7 cellular contexts compared by ENCODE assay signal in the genomic region with DNA sequence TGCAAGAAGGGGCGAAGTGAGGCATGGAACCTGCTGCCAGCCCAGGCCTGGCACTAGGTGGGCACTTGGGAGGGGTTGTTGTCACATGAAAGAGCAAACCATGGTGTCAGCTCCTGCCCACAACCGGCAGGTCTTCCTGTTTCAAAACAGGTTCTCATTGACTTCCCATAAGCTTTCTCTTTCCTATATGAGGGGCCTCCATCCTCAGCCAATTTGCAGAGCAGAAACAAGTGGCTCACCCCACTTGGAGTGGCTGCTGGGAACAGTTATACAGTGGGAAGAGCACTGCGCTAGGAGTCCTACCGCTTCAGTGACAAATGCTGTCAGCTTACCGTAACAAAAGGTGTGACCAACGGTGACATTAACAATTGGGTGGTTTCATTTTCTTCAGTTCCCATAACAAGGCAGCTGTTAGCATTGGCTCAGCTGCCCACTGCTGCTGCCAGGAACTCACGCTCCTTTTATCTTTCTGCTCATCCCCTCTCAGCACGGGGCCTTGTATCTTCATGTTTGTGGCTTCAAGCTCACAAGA. TPM values are rescaled to one million over a fixed set of nuclear protein-coding genes. Genes with fewer than 3 reads are reported as not detected.
A peak's percentile ranks its signal among the peaks of the same experiment; 100 is the strongest.
DNase-seq lines count a peak whose midpoint lies in the region; ATAC-seq and TF ChIP-seq lines count a peak whose summit lies in the region.
"Had no signal": no experiment of that assay in that cellular context is flagged by ENCODE, and none has a peak within 500 bp of the region (broad histone marks: within the 10 kb centered on the region; RNA-seq: fewer than 3 reads in every experiment).

No MANE protein-coding gene starts in this region.

- peak overlapping the region; percentile 9; the same call in 1 of the 2 replicates for H3K4me2 ChIP-seq in KMS-11

- POLR2A ChIA-PET in naive thymus-derived CD8-positive, alpha-beta T cell (lab: Charles Lee) = interaction anchor here (0.7 to 31.6 kb wide), 8 partner anchors 18 to 263 kb away, joined by 3 to 1090 read pairs (median 7); partner anchors contain the start of genes IL2RB, RAC2 and SSTR3

- TF ChIP-seq CTCF in KMS-11 (conservative IDR thresholded peaks at IDR 0.05; ENCODE audit: low read depth, low read length) = no peak

- H3K36me3 Mint-ChIP-seq in activated CD4-positive, alpha-beta T cell treated with anti-CD3 and anti-CD28 coated beads, Interleukin-2, amount 10 ng/mL, durations not matched to agents 24 days and 14 days (ENCODE audit: low read depth) = peaks cover 80% of the 10 kb centered on the region
- H3K36me3 Mint-ChIP-seq in naive thymus-derived CD8-positive, alpha-beta T cell = peaks cover 0 to 33% (median 29%) of the 10 kb centered on the region in 3 donors

- H3K27ac ChIP-seq in KMS-11 = peak overlapping the region; percentile 87; the same call in 1 of the 2 replicates
- H3K27ac ChIP-seq: cardiac muscle cell had no signal

- no peaks in the 10 kb centered on the region for H3K79me2 ChIP-seq in KMS-11 (ENCODE audit: insufficient read depth, low read depth)

- peak overlapping the region; percentile 96 for H3K27ac Mint-ChIP-seq in activated CD4-positive, alpha-beta T cell treated with anti-CD3 and anti-CD28 coated beads, Interleukin-2, amount 10 ng/mL, durations not matched to agents 24 days and 14 days
- peak overlapping the region; percentile 86 to 99 (median 97) for H3K27ac Mint-ChIP-seq in naive thymus-derived CD8-positive, alpha-beta T cell

- H3K9me3 Mint-ChIP-seq in activated CD4-positive, alpha-beta T cell treated with anti-CD3 and anti-CD28 coated beads, Interleukin-2, amount 10 ng/mL, durations not matched to agents 24 days and 14 days = peaks cover 6% of the 10 kb centered on the region
- peaks cover 0 to 4% (median 0%) of the 10 kb centered on the region in 9 donors for H3K9me3 Mint-ChIP-seq in naive thymus-derived CD8-positive, alpha-beta T cell

- H3K4me1 ChIP-seq in KMS-11 (ENCODE audit: low read depth, poor library complexity, severe bottlenecking) = peaks cover 89% of the 10 kb centered on the region

- peak overlapping the region; percentile 83 for H3K4me3 Mint-ChIP-seq in activated CD4-positive, alpha-beta T cell treated with anti-CD3 and anti-CD28 coated beads, Interleukin-2, amount 10 ng/mL, durations not matched to agents 24 days and 14 days
- H3K4me3 Mint-ChIP-seq in naive thymus-derived CD8-positive, alpha-beta T cell = peak overlapping the region; percentile 65 to 91 (median 79)

- H3K9ac ChIP-seq in KMS-11 = no peak overlapping the region

- H3K27me3 ChIP-seq in KMS-11 (ENCODE audit: insufficient read depth, low read depth) = no peaks in the 10 kb centered on the region
- H3K27me3 ChIP-seq: cardiac muscle cell had no signal

- H3K4me3 ChIP-seq in KMS-11 (IDR thresholded peaks at IDR 0.05; ENCODE audit: insufficient read depth, low read depth, low read length) = no peak overlapping the region
- H3K4me3 ChIP-seq: cardiac muscle cell had no signal

- peak; percentile 22 to 26 for ATAC-seq in naive thymus-derived CD8-positive, alpha-beta T cell
- ATAC-seq in HG03565 (IDR thresholded peaks at IDR 0.05; ENCODE audit: unreplicated experiment) (no peak), GM19452 (IDR thresholded peaks at IDR 0.05; ENCODE audit: unreplicated experiment) (no peak), GM18511 (IDR thresholded peaks at IDR 0.05; ENCODE audit: unreplicated experiment) (no peak)

- intact Hi-C loops in activated CD4-positive, alpha-beta T cell treated with anti-CD3 and anti-CD28 coated beads, Interleukin-2, amount 10 ng/mL, durations not matched to agents 24 days and 14 days (cut with micrococcal nuclease) = loop anchor here (1.0 to 5.0 kb wide), 2 partner anchors 8 to 835 kb away; partner anchors contain the start of gene MYH9

- DNase-seq in activated CD4-positive, alpha-beta T cell treated with anti-CD3 and anti-CD28 coated beads, Interleukin-2, amount 10 ng/mL, durations not matched to agents 24 days and 14 days = peak; percentile 88
- DNase-seq in naive thymus-derived CD8-positive, alpha-beta T cell = peak in 8 of 10 donors; percentile 45 to 84 (median 69)

- peaks cover 5% of the 10 kb centered on the region; the same call in 1 of the 2 replicates for H3K36me3 ChIP-seq in KMS-11 (ENCODE audit: insufficient read depth)
- H3K36me3 ChIP-seq: cardiac muscle cell had no signal

- H4K20me1 ChIP-seq in KMS-11 (ENCODE audit: insufficient read depth) = no peaks in the 10 kb centered on the region

- peaks cover 85% of the 10 kb centered on the region for H3K4me1 Mint-ChIP-seq in activated CD4-positive, alpha-beta T cell treated with anti-CD3 and anti-CD28 coated beads, Interleukin-2, amount 10 ng/mL, durations not matched to agents 24 days and 14 days
- H3K4me1 Mint-ChIP-seq in naive thymus-derived CD8-positive, alpha-beta T cell = peaks cover 58 to 91% (median 91%) of the 10 kb centered on the region in 4 donors

- H2AFZ ChIP-seq in KMS-11 (ENCODE audit: low read depth) = no peak overlapping the region

- H3K27me3 Mint-ChIP-seq in activated CD4-positive, alpha-beta T cell treated with anti-CD3 and anti-CD28 coated beads, Interleukin-2, amount 10 ng/mL, durations not matched to agents 24 days and 14 days = no peaks in the 10 kb centered on the region
- H3K27me3 Mint-ChIP-seq in naive thymus-derived CD8-positive, alpha-beta T cell = no peaks in the 10 kb centered on the region

RNA-seq across cellular contexts. Expression of gene SSTR3, which starts 10.2 kb away (rescaled TPM):
- total RNA-seq in activated CD4-positive, alpha-beta T cell treated with anti-CD3 and anti-CD28 coated beads, Interleukin-2, amount 10 ng/mL, durations not matched to agents 24 days and 14 days = 3.5 and 4.0 TPM in 2 replicates
- total RNA-seq in naive thymus-derived CD8-positive, alpha-beta T cell = 10 to 100 TPM; 13.5 to 13.7 TPM
- 1 to 10 TPM; 2.9 to 7.3 (median 4.2) TPM for polyA plus RNA-seq in naive thymus-derived CD8-positive, alpha-beta T cell
- polyA plus RNA-seq: cardiac muscle cell had no signal

RNA-seq across cellular contexts. Expression of gene RAC2, which starts 21.6 kb away (rescaled TPM):
- total RNA-seq in activated CD4-positive, alpha-beta T cell treated with anti-CD3 and anti-CD28 coated beads, Interleukin-2, amount 10 ng/mL, durations not matched to agents 24 days and 14 days = 519 and 540 TPM in 2 replicates
- total RNA-seq in naive thymus-derived CD8-positive, alpha-beta T cell = 100 to 1,000 TPM; 295 to 297 TPM
- 1,000 to 10,000 TPM in 2 of 3 donors, 100 to 1,000 TPM in 1; 740 to 1,115 (median 1,110) TPM for polyA plus RNA-seq in naive thymus-derived CD8-positive, alpha-beta T cell

RNA-seq across cellular contexts. Expression of gene C1QTNF6, which starts 34.5 kb away (rescaled TPM):
- 6.0 and 6.9 TPM in 2 replicates for total RNA-seq in activated CD4-positive, alpha-beta T cell treated with anti-CD3 and anti-CD28 coated beads, Interleukin-2, amount 10 ng/mL, durations not matched to agents 24 days and 14 days
- 10 to 100 TPM; 24.6 to 25.7 TPM for total RNA-seq in naive thymus-derived CD8-positive, alpha-beta T cell
- 1 to 10 TPM in 2 of 3 donors, under 1 TPM in 1; 0.68 to 4.0 (median 1.7) TPM for polyA plus RNA-seq in naive thymus-derived CD8-positive, alpha-beta T cell

RNA-seq across cellular contexts. Expression of gene CYTH4, which starts 59.8 kb away (rescaled TPM):
- 43.5 and 44.9 TPM in 2 replicates for total RNA-seq in activated CD4-positive, alpha-beta T cell treated with anti-CD3 and anti-CD28 coated beads, Interleukin-2, amount 10 ng/mL, durations not matched to agents 24 days and 14 days
- 100 to 1,000 TPM; 177 to 193 TPM for total RNA-seq in naive thymus-derived CD8-positive, alpha-beta T cell
- polyA plus RNA-seq in naive thymus-derived CD8-positive, alpha-beta T cell = 10 to 100 TPM; 48.9 to 60.8 (median 54.6) TPM
- total RNA-seq: cardiac muscle cell had no signal
- polyA plus RNA-seq: cardiac muscle cell had no signal

Comparison
In these comparisons a context has a peak if more than half of its experiments do, and no peak if none do; other contexts are left out.
1. ATAC-seq: peak in naive thymus-derived CD8-positive, alpha-beta T cell (2 of 2); none in HG03565 (single experiment), GM19452 (single experiment) and GM18511 (single experiment).